Comparison of ENCODE assay signal across 8 cellular contexts in the genomic region with DNA sequence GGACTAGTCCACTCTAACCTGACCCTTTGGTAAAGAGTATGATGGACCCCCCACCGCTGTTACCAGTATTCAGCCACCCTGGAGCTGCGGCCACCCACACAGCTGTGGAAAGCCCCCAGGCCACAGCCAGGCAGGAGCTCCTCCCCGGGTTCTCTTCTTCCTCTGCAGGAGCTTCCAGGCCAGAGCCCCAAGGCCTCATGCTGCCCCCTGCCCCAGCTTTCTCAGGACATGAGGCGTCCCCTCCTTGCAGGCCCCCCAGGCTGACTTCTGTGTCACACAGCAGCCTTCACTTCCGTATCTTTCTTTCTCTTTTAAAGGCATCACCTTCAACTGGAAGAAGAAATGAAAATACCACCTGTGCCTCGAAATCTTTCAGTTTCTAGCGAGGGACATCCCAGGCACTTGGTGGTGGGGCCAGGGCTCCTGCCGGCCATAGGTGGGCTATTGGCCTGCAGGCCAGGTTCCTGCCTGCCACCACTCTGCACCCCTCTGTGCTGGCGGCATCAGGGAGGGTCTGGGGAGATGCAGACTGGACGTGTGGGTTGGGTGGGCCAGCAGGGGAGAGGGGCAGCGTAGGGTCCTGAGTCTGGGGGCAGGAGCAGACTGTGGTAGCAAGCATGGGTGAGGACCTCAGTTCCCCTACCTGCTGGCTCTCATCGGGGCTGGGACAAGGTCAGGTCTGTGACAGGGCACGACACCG. TPM values are rescaled to one million over a fixed set of nuclear protein-coding genes. Genes with fewer than 3 reads are reported as not detected.
DNase-seq lines count a peak whose midpoint lies in the region; ATAC-seq and TF ChIP-seq lines count a peak whose summit lies in the region.

No MANE protein-coding gene starts in this region.

- peaks cover 100% of the 10 kb centered on the region for H3K4me1 ChIP-seq in lower lobe of right lung

- H3K9me3 ChIP-seq in lower lobe of right lung = no peaks in the 10 kb centered on the region

- TF ChIP-seq CTCF in GM10248 (IDR thresholded peaks at IDR 0.05; ENCODE audit: control extremely low read depth, extremely low read depth, low read depth, missing control alignments) (no peak), lower lobe of right lung (IDR thresholded peaks at IDR 0.05) (no peak), omental fat pad (IDR thresholded peaks at IDR 0.05) (no peak)

- no peaks in the 10 kb centered on the region for H3K27me3 ChIP-seq in lower lobe of right lung (ENCODE audit: low read depth)

- intact Hi-C loops in lower lobe of right lung (cut with DNase I) = no loop called here

- DNase-seq in GM10248 (ENCODE audit: extremely low spot score) = peak; percentile 78
- DNase-seq in NAMALWA (ENCODE audit: low spot score) = peak; percentile 65
- DNase-seq in lower lobe of right lung = peak; percentile 36
- no peak for DNase-seq in cortex of kidney (lab: John Stamatoyannopoulos, UW)
- DNase-seq in DMS 273 treated with DMSO at 0.1 percent for 48 hours (lab: John Stamatoyannopoulos, UW) = no peak
- no peak for DNase-seq in HPDE6-E6E7 (ENCODE audit: extremely low spot score)
- no peak for DNase-seq in omental fat pad (ENCODE audit: low spot score)

- CTCF ChIA-PET in GM10248 (lab: Yijun Ruan, JAX) = interaction anchor here (0.7 to 7.0 kb wide), 14 partner anchors 13 to 152 kb away, joined by 3 to 37 read pairs (median 4); no protein-coding TSS in a partner anchor

- H3K4me3 ChIP-seq in lower lobe of right lung = peak overlapping the region; percentile 44

- POLR2A ChIA-PET in GM10248 (lab: Yijun Ruan, JAX) = interaction anchor here (1.1 to 1.5 kb wide), 3 partner anchors 14 to 113 kb away, joined by 3 to 5 read pairs (median 4); no protein-coding TSS in a partner anchor

- ATAC-seq in GM19463 (IDR thresholded peaks at IDR 0.05; ENCODE audit: unreplicated experiment) (peak; percentile 27), lower lobe of right lung (no peak), omental fat pad (ENCODE audit: low FRiP score) (no peak)

- H3K27ac ChIP-seq in lower lobe of right lung = peak overlapping the region; percentile 88

- H3K36me3 ChIP-seq in lower lobe of right lung = peaks cover 28% of the 10 kb centered on the region

RNA-seq across cellular contexts. Expression of a gene that starts 19.9 kb away (rescaled TPM):
- total RNA-seq in lower lobe of right lung (178 TPM), omental fat pad (10 to 100 TPM; 49.7 to 67.5 (median 62.3) TPM)

Comparison
In these comparisons a context has a peak if more than half of its experiments do, and no peak if none do; other contexts are left out.
1. DNase-seq: peak in GM10248 (single experiment), NAMALWA (single experiment) and lower lobe of right lung (single experiment); none in cortex of kidney (single experiment), DMS 273 treated with DMSO at 0.1 percent for 48 hours (single experiment), HPDE6-E6E7 (single experiment) and omental fat pad (single experiment).